ENCODE assay signal across 33 cellular contexts in genomic region chr12:105626653-105627052, GRCh38.
"Had no signal": no experiment of that assay in that cellular context is flagged by ENCODE, and none has a peak within 500 bp of the region (broad histone marks: within the 10 kb centered on the region; RNA-seq: fewer than 3 reads in every experiment).

No MANE protein-coding gene starts in this region.

- H3K27ac ChIP-seq: adrenal gland, body of pancreas, brain microvascular endothelial cell, breast epithelium, VCaP had no signal

- H3K36me3 ChIP-seq: adrenal gland, brain microvascular endothelial cell, breast epithelium had no signal

- H3K4me1 ChIP-seq: adrenal gland, body of pancreas, breast epithelium had no signal

- ATAC-seq: activated CD8-positive, alpha-beta T cell treated with anti-CD3 and anti-CD28 coated beads for 36 hours; activated naive CD4-positive, alpha-beta T cell treated with anti-CD3 and anti-CD28 coated beads, Interleukin-2, amount 50 U/mL, for 72 hours; activated T-cell treated with anti-CD3 and anti-CD28 coated beads, Interleukin-2, amount 50 U/mL, for 4 hours; activated T-cell treated with anti-CD3 and anti-CD28 coated beads, Interleukin-2, amount 50 U/mL, for 72 hours; activated T-helper 17 cell treated with anti-CD3 and anti-CD28 coated beads, Interleukin-2, amount 50 U/mL, for 72 hours; body of pancreas had no signal

- FAIRE-seq: astrocyte, TTC549 had no signal

- DNase-seq: activated B cell treated with CpG ODN at 0.5 μM for 24 hours; activated CD4-positive, alpha-beta memory T cell treated with anti-CD3 and anti-CD28 coated beads for 36 hours; activated CD4-positive, alpha-beta T cell treated with anti-CD3 and anti-CD28 coated beads for 4 hours; activated CD4-positive, alpha-beta T cell treated with anti-CD3 and anti-CD28 coated beads, Interleukin-2, amount 10 ng/mL, durations not matched to agents 24 days and 14 days; activated CD4-positive, alpha-beta T cell treated with anti-CD3 and anti-CD28 coated beads, Interleukin-2, amount 50 U/mL, for 1 hour; activated CD4-positive, alpha-beta T cell treated with anti-CD3 and anti-CD28 coated beads, Interleukin-2, amount 50 U/mL, for 4 hours; activated CD4-positive, CD25-positive, alpha-beta regulatory T cell treated with anti-CD3 and anti-CD28 coated beads, Interleukin-2, amount 50 U/mL, for 72 hours; activated CD8-positive, alpha-beta memory T cell treated with anti-CD3 and anti-CD28 coated beads, Interleukin-2, amount 50 U/mL, for 4 hours; activated CD8-positive, alpha-beta T cell treated with anti-CD3 and anti-CD28 coated beads for 36 hours; activated effector memory CD4-positive, alpha-beta T cell treated with anti-CD3 and anti-CD28 coated beads, Interleukin-2, amount 50 U/mL, for 16 hours; activated gamma-delta T cell treated with Interleukin-2 at 50 U/mL for 16 hours; activated naive CD4-positive, alpha-beta T cell; activated naive CD4-positive, alpha-beta T cell treated with anti-CD3 and anti-CD28 coated beads for 36 hours; activated naive CD4-positive, alpha-beta T cell treated with anti-CD3 and anti-CD28 coated beads, Interleukin-2, amount 50 U/mL, for 16 hours; activated naive CD8-positive, alpha-beta T cell treated with anti-CD3 and anti-CD28 coated beads for 36 hours; activated T-cell treated with anti-CD3 and anti-CD28 coated beads for 4 hours; activated T-cell treated with anti-CD3 and anti-CD28 coated beads, Interleukin-2, amount 50 U/mL, for 1 hour; activated T-cell treated with anti-CD3 and anti-CD28 coated beads, Interleukin-2, amount 50 U/mL, for 4 hours; activated T-cell treated with anti-CD3 and anti-CD28 coated beads, Interleukin-2, amount 50 U/mL, for 72 hours; adrenal gland; amniotic stem cell; aorta; body of pancreas; brain microvascular endothelial cell; central memory CD4-positive, alpha-beta T cell; T-helper 2 cell; T-helper 9 cell had no signal

- H3K4me3 ChIP-seq: adrenal gland, body of pancreas, breast epithelium had no signal

- H3K27me3 ChIP-seq: adrenal gland, body of pancreas, brain microvascular endothelial cell, breast epithelium had no signal
